Comparison of ENCODE assay signal across 18 cellular contexts in genomic region chr12:90075685-90076084, GRCh38.
A peak's percentile ranks its signal among the peaks of the same experiment; 100 is the strongest.
DNase-seq lines count a peak whose midpoint lies in the region; ATAC-seq and TF ChIP-seq lines count a peak whose summit lies in the region.
"Had no signal": no experiment of that assay in that cellular context is flagged by ENCODE, and none has a peak within 500 bp of the region (broad histone marks: within the 10 kb centered on the region; RNA-seq: fewer than 3 reads in every experiment).

No MANE protein-coding gene starts in this region.

- DNase-seq in activated CD8-positive, alpha-beta memory T cell treated with anti-CD3 and anti-CD28 coated beads, Interleukin-2, amount 10 ng/mL, durations not matched to agents 7 days and 5 days: peak; percentile 44
- no peak for DNase-seq in activated CD8-positive, alpha-beta memory T cell treated with anti-CD3 and anti-CD28 coated beads, Interleukin-2, amount 50 U/mL, for 48 hours
- DNase-seq in OCI-LY7 (ENCODE audit: low spot score): no peak
- peak; percentile 70 for DNase-seq in foreskin melanocyte
- no peak for DNase-seq in stimulated activated naive CD8-positive, alpha-beta T cell treated with anti-CD3 and anti-CD28 coated beads, Interleukin-15, amount 100 ng/mL, for 72 hours
- DNase-seq in NCI-H1436 (lab: John Stamatoyannopoulos, UW): no peak
- no peak for DNase-seq in WTC11 (ENCODE audit: low spot score)
- DNase-seq in middle frontal gyrus (ENCODE audit: extremely low spot score, low spot score): no peak
- DNase-seq: DMS79, H7, HFFc6, NCI-H1436 treated with DMSO at 0.1 percent for 48 hours, NCI-H2029, NCI-H345, NCI-H524 treated with DMSO at 0.1 percent for 48 hours, SJCRH30 had no signal

- H3K27ac ChIP-seq in OCI-LY7 (ENCODE audit: low read depth, low read length, poor library complexity, severe bottlenecking): peak overlapping the region; percentile 87
- H3K27ac ChIP-seq: A549; BLaER1 treated with 17β-estradiol and CSF1 and Interleukin-3, amounts not matched to agents 10 nM and 100 nM; SJCRH30 had no signal

- H3K4me3 Mint-ChIP-seq in activated CD8-positive, alpha-beta memory T cell treated with anti-CD3 and anti-CD28 coated beads, Interleukin-2, amount 10 ng/mL, durations not matched to agents 7 days and 5 days: no peak overlapping the region
- no peak overlapping the region for H3K4me3 Mint-ChIP-seq in stimulated activated naive CD8-positive, alpha-beta T cell treated with anti-CD3 and anti-CD28 coated beads, Interleukin-15, amount 100 ng/mL, for 72 hours
- H3K4me3 Mint-ChIP-seq in WTC11: no peak overlapping the region
- H3K4me3 Mint-ChIP-seq: HFFc6 had no signal

- no peaks in the 10 kb centered on the region for H3K36me3 Mint-ChIP-seq in activated CD8-positive, alpha-beta memory T cell treated with anti-CD3 and anti-CD28 coated beads, Interleukin-2, amount 10 ng/mL, durations not matched to agents 7 days and 5 days
- no peaks in the 10 kb centered on the region for H3K36me3 Mint-ChIP-seq in WTC11

- H3K4me1 ChIP-seq in OCI-LY7 (ENCODE audit: insufficient read depth, low read length, poor library complexity, severe bottlenecking): peaks cover 66% of the 10 kb centered on the region
- H3K4me1 ChIP-seq: A549; BLaER1 treated with 17β-estradiol and CSF1 and Interleukin-3, amounts not matched to agents 10 nM and 100 nM; SJCRH30 had no signal

- TF ChIP-seq CTCF in OCI-LY7 (conservative IDR thresholded peaks at IDR 0.05; ENCODE audit: low read length): no peak
- TF ChIP-seq CTCF in WTC11 (IDR thresholded peaks at IDR 0.05): no peak

- H3K4me1 Mint-ChIP-seq in activated CD8-positive, alpha-beta memory T cell treated with anti-CD3 and anti-CD28 coated beads, Interleukin-2, amount 10 ng/mL, durations not matched to agents 7 days and 5 days: peaks cover 24% of the 10 kb centered on the region
- peaks cover 20% of the 10 kb centered on the region for H3K4me1 Mint-ChIP-seq in stimulated activated naive CD8-positive, alpha-beta T cell treated with anti-CD3 and anti-CD28 coated beads, Interleukin-15, amount 100 ng/mL, for 72 hours
- H3K4me1 Mint-ChIP-seq in WTC11: peaks cover 2% of the 10 kb centered on the region; the same call in 1 of the 2 replicates

- H3K4me2 ChIP-seq in OCI-LY7 (ENCODE audit: low read length): no peak overlapping the region
- H3K4me2 ChIP-seq: A549; BLaER1 treated with 17β-estradiol and CSF1 and Interleukin-3, amounts not matched to agents 10 nM and 100 nM had no signal

- peak; percentile 23 for ATAC-seq in activated CD8-positive, alpha-beta memory T cell treated with anti-CD3 and anti-CD28 coated beads, Interleukin-2, amount 10 ng/mL, durations not matched to agents 7 days and 5 days
- ATAC-seq in stimulated activated naive CD8-positive, alpha-beta T cell treated with anti-CD3 and anti-CD28 coated beads, Interleukin-15, amount 100 ng/mL, for 72 hours: peak; percentile 60
- no peak for ATAC-seq in WTC11
- ATAC-seq: A549 had no signal

- no peaks in the 10 kb centered on the region for H4K20me1 ChIP-seq in OCI-LY7 (ENCODE audit: insufficient read depth, low read length)
- H4K20me1 ChIP-seq: BLaER1 treated with 17β-estradiol and CSF1 and Interleukin-3, amounts not matched to agents 10 nM and 100 nM had no signal

- no peaks in the 10 kb centered on the region for H3K79me2 ChIP-seq in OCI-LY7 (ENCODE audit: insufficient read depth, low read depth, low read length)

- peaks cover 26% of the 10 kb centered on the region; the same call in 1 of the 2 replicates for H3K9me3 ChIP-seq in OCI-LY7 (ENCODE audit: low read length)
- H3K9me3 ChIP-seq: A549 had no signal

- intact Hi-C loops in OCI-LY7 (cut with micrococcal nuclease; ENCODE audit: unreplicated experiment): loop anchor here (5.0 kb wide), 1 partner anchor 148 kb away; no protein-coding TSS in a partner anchor

- H3K36me3 ChIP-seq in OCI-LY7 (ENCODE audit: insufficient read depth, low read length): peaks cover 22% of the 10 kb centered on the region
- H3K36me3 ChIP-seq: BLaER1 treated with 17β-estradiol and CSF1 and Interleukin-3, amounts not matched to agents 10 nM and 100 nM; SJCRH30 had no signal

- BruUV-seq in OCI-LY7 (replicated peaks; lab: Mats Ljungman, UMichigan): no TSS peak

- H3K4me3 ChIP-seq in OCI-LY7 (ENCODE audit: low read depth, low read length, poor library complexity, severe bottlenecking): no peak overlapping the region
- H3K4me3 ChIP-seq: A549; BLaER1 treated with 17β-estradiol and CSF1 and Interleukin-3, amounts not matched to agents 10 nM and 100 nM; SJCRH30 had no signal

- peak overlapping the region; percentile 42 for H2AFZ ChIP-seq in OCI-LY7 (ENCODE audit: low read length)

- H3K9me2 ChIP-seq in OCI-LY7 (ENCODE audit: insufficient read depth, low read length): no peaks in the 10 kb centered on the region

- POLR2A ChIA-PET in OCI-LY7 (lab: Charles Lee): interaction anchor here (0.6 to 2.5 kb wide), 8 partner anchors 10 to 370 kb away, joined by 3 to 17 read pairs (median 11); no protein-coding TSS in a partner anchor
- POLR2A ChIA-PET in WTC11 (lab: Charles Lee): no interaction called here

- H3K9me3 Mint-ChIP-seq in activated CD8-positive, alpha-beta memory T cell treated with anti-CD3 and anti-CD28 coated beads, Interleukin-2, amount 10 ng/mL, durations not matched to agents 7 days and 5 days (ENCODE audit: low read depth): peaks cover under 1% of the 10 kb centered on the region
- H3K9me3 Mint-ChIP-seq in stimulated activated naive CD8-positive, alpha-beta T cell treated with anti-CD3 and anti-CD28 coated beads, Interleukin-15, amount 100 ng/mL, for 72 hours: peaks cover 0 to 9% of the 10 kb centered on the region in 2 donors
- H3K9me3 Mint-ChIP-seq in WTC11: peaks cover 5% of the 10 kb centered on the region
- H3K9me3 Mint-ChIP-seq: HFFc6 had no signal

- H3K27me3 Mint-ChIP-seq in activated CD8-positive, alpha-beta memory T cell treated with anti-CD3 and anti-CD28 coated beads, Interleukin-2, amount 10 ng/mL, durations not matched to agents 7 days and 5 days: peaks cover 3% of the 10 kb centered on the region
- H3K27me3 Mint-ChIP-seq in stimulated activated naive CD8-positive, alpha-beta T cell treated with anti-CD3 and anti-CD28 coated beads, Interleukin-15, amount 100 ng/mL, for 72 hours: peaks cover 8% of the 10 kb centered on the region
- H3K27me3 Mint-ChIP-seq in WTC11 (ENCODE audit: low read depth): no peaks in the 10 kb centered on the region

- CTCF ChIA-PET in activated CD8-positive, alpha-beta memory T cell treated with anti-CD3 and anti-CD28 coated beads, Interleukin-2, amount 10 ng/mL, durations not matched to agents 7 days and 5 days (lab: Charles Lee): no interaction called here
- CTCF ChIA-PET in OCI-LY7 (lab: Charles Lee; ENCODE audit: unreplicated experiment) (interaction anchor here (1.9 kb wide), 1 partner anchor 10 kb away, joined by 5 read pairs; no protein-coding TSS in a partner anchor), WTC11 (lab: Charles Lee) (interaction anchor here (1.0 kb wide), 1 partner anchor 66 kb away, joined by 3 read pairs; no protein-coding TSS in a partner anchor)

- no peak overlapping the region for H3K27ac Mint-ChIP-seq in activated CD8-positive, alpha-beta memory T cell treated with anti-CD3 and anti-CD28 coated beads, Interleukin-2, amount 10 ng/mL, durations not matched to agents 7 days and 5 days
- H3K27ac Mint-ChIP-seq in stimulated activated naive CD8-positive, alpha-beta T cell treated with anti-CD3 and anti-CD28 coated beads, Interleukin-15, amount 100 ng/mL, for 72 hours: no peak overlapping the region
- H3K27ac Mint-ChIP-seq in WTC11: no peak overlapping the region
- H3K27ac Mint-ChIP-seq: HFFc6 had no signal

TF ChIP-seq in WTC11, 78 proteins besides CTCF, POLR2A, EP300 and RAD21 (continues in another document):
- TF ChIP-seq ERG (CRISPR knock-in tag; IDR thresholded peaks at IDR 0.05) (no peak), AR (CRISPR knock-in tag; IDR thresholded peaks at IDR 0.05) (no peak)

Comparison
In these comparisons a context has a peak if more than half of its experiments do, and no peak if none do; other contexts are left out.
1. DNase-seq: peak in activated CD8-positive, alpha-beta memory T cell treated with anti-CD3 and anti-CD28 coated beads, Interleukin-2, amount 10 ng/mL, durations not matched to agents 7 days and 5 days (single experiment) and foreskin melanocyte (single experiment); none in activated CD8-positive, alpha-beta memory T cell treated with anti-CD3 and anti-CD28 coated beads, Interleukin-2, amount 50 U/mL, for 48 hours (single experiment), OCI-LY7 (single experiment), stimulated activated naive CD8-positive, alpha-beta T cell treated with anti-CD3 and anti-CD28 coated beads, Interleukin-15, amount 100 ng/mL, for 72 hours (0 of 2), NCI-H1436 (single experiment), WTC11 (single experiment) and middle frontal gyrus (single experiment).